ENCODE assay signal across 23 cellular contexts in genomic region chr15:82048809-82049208, GRCh38. TPM values are rescaled to one million over a fixed set of nuclear protein-coding genes. Genes with fewer than 3 reads are reported as not detected.
A peak's percentile ranks its signal among the peaks of the same experiment; 100 is the strongest.
DNase-seq lines count a peak whose midpoint lies in the region; ATAC-seq and TF ChIP-seq lines count a peak whose summit lies in the region.
"Had no signal": no experiment of that assay in that cellular context is flagged by ENCODE, and none has a peak within 500 bp of the region (broad histone marks: within the 10 kb centered on the region; RNA-seq: fewer than 3 reads in every experiment).

No MANE protein-coding gene starts in this region.

- DNase-seq in left ventricle myocardium inferior, result no peak
- DNase-seq in cardiac septum (ENCODE audit: low spot score), result no peak
- DNase-seq in naive thymus-derived CD8-positive, alpha-beta T cell, result no peak
- no peak for DNase-seq in type B pancreatic cell (ENCODE audit: extremely low spot score, unreplicated experiment)
- no peak for DNase-seq in stimulated activated CD4-positive, alpha-beta T cell treated with anti-CD3 and anti-CD28 coated beads, Interleukin-1b, Interleukin-23, amount 100 ng/mL, for 48 hours
- DNase-seq: activated CD8-positive, alpha-beta memory T cell treated with anti-CD3 and anti-CD28 coated beads for 24 hours; activated naive CD4-positive, alpha-beta T cell; activated T-cell treated with anti-CD3 and anti-CD28 coated beads, Interleukin-2, amount 50 U/mL, for 24 hours; EL; HCEC 1CT; IMR-90; mesenchymal stem cell; NCI-H1092; NCI-H187 treated with DMSO at 0.1 percent for 48 hours; NCI-H345; stimulated activated CD8-positive, alpha-beta memory T cell treated with anti-CD3 and anti-CD28 coated beads, Interleukin-4, amount 100 ng/mL, for 48 hours; stomach had no signal

- no peak for ATAC-seq in naive thymus-derived CD8-positive, alpha-beta T cell
- ATAC-seq in HG02798 (IDR thresholded peaks at IDR 0.05; ENCODE audit: poor library complexity, unreplicated experiment), result no peak
- no peak for ATAC-seq in HG03378 (IDR thresholded peaks at IDR 0.05; ENCODE audit: unreplicated experiment)
- ATAC-seq: Panc1 had no signal

- H3K4me1 Mint-ChIP-seq in brain, result peaks cover 18% of the 10 kb centered on the region
- H3K4me1 Mint-ChIP-seq in naive thymus-derived CD8-positive, alpha-beta T cell, result peaks cover 10 to 24% (median 18%) of the 10 kb centered on the region in 4 donors
- peaks cover 12% of the 10 kb centered on the region for H3K4me1 Mint-ChIP-seq in type B pancreatic cell (ENCODE audit: unreplicated experiment)

- H3K27me3 Mint-ChIP-seq in brain, result peaks cover 16% of the 10 kb centered on the region
- peaks cover 0 to 9% (median 5%) of the 10 kb centered on the region in 5 donors for H3K27me3 Mint-ChIP-seq in naive thymus-derived CD8-positive, alpha-beta T cell
- H3K27me3 Mint-ChIP-seq in type B pancreatic cell, result peaks cover 24% of the 10 kb centered on the region

- POLR2A ChIA-PET in naive thymus-derived CD8-positive, alpha-beta T cell (lab: Charles Lee), result no interaction called here

- H3K36me3 ChIP-seq in left ventricle myocardium inferior, result no peaks in the 10 kb centered on the region
- H3K36me3 ChIP-seq: stomach, tibial nerve had no signal

- peaks cover 45% of the 10 kb centered on the region for H3K4me1 ChIP-seq in left ventricle myocardium inferior

- H3K9me3 ChIP-seq in left ventricle myocardium inferior (replicated peaks), result no peaks in the 10 kb centered on the region
- H3K9me3 ChIP-seq: stomach, tibial nerve had no signal

- TF ChIP-seq CTCF in left ventricle myocardium inferior (IDR thresholded peaks at IDR 0.05; ENCODE audit: borderline replicate concordance), result no peak
- TF ChIP-seq CTCF in brain (conservative IDR thresholded peaks at IDR 0.05), result no peak
- TF ChIP-seq CTCF in type B pancreatic cell (conservative IDR thresholded peaks at IDR 0.05), result no peak

- H3K27ac ChIP-seq in left ventricle myocardium inferior (replicated peaks), result peak overlapping the region; percentile 99
- H3K27ac ChIP-seq: stomach had no signal

- peaks cover 0 to 7% (median 0%) of the 10 kb centered on the region in 5 experiments for H3K9me3 Mint-ChIP-seq in brain
- no peaks in the 10 kb centered on the region for H3K9me3 Mint-ChIP-seq in naive thymus-derived CD8-positive, alpha-beta T cell
- H3K9me3 Mint-ChIP-seq in type B pancreatic cell, result no peaks in the 10 kb centered on the region
- H3K9me3 Mint-ChIP-seq: activated T-cell treated with anti-CD3 and anti-CD28 coated beads, Interleukin-2, amount 50 U/mL, for 24 hours had no signal

- H3K27ac Mint-ChIP-seq in brain, result peak overlapping the region in 4 of 5 experiments; percentile 63 to 94 (median 92)
- H3K27ac Mint-ChIP-seq in naive thymus-derived CD8-positive, alpha-beta T cell, result peak overlapping the region in 1 of 10 donors; percentile 24
- H3K27ac Mint-ChIP-seq in type B pancreatic cell, result peak overlapping the region; percentile 86
- H3K27ac Mint-ChIP-seq: activated T-cell treated with anti-CD3 and anti-CD28 coated beads, Interleukin-2, amount 50 U/mL, for 24 hours; progenitor cell of endocrine pancreas had no signal

- no peaks in the 10 kb centered on the region for H3K27me3 ChIP-seq in left ventricle myocardium inferior (ENCODE audit: low read depth)

- peaks cover 10% of the 10 kb centered on the region for H3K36me3 Mint-ChIP-seq in brain
- H3K36me3 Mint-ChIP-seq in naive thymus-derived CD8-positive, alpha-beta T cell, result no peaks in the 10 kb centered on the region
- peaks cover 4% of the 10 kb centered on the region for H3K36me3 Mint-ChIP-seq in type B pancreatic cell

- intact Hi-C loops in left ventricle myocardium inferior (cut with micrococcal nuclease), result no loop called here
- intact Hi-C loops in cardiac septum (cut with DNase I), result loop anchor here (5.0 kb wide), 2 partner anchors 148 to 567 kb away; no protein-coding TSS in a partner anchor

- H3K4me3 ChIP-seq in left ventricle myocardium inferior, result peak overlapping the region; percentile 12
- H3K4me3 ChIP-seq: stomach had no signal

- H3K4me3 Mint-ChIP-seq in brain (peak overlapping the region; percentile 82 to 86 (median 83)), type B pancreatic cell (peak overlapping the region; percentile 88)
- peak overlapping the region in 8 of 10 donors; percentile 74 to 95 (median 81) for H3K4me3 Mint-ChIP-seq in naive thymus-derived CD8-positive, alpha-beta T cell

RNA-seq across cellular contexts. Expression of gene MEX3B, which starts 3.0 kb away (rescaled TPM):
- total RNA-seq in left ventricle myocardium inferior (2.5 TPM), cardiac septum (2.6 TPM), type B pancreatic cell (ENCODE audit: low replicate concordance) (14.2 and 46.1 TPM in 2 replicates)
- 15.7 TPM for polyA plus RNA-seq in brain (ENCODE audit: insufficient read depth, low read depth, low replicate concordance)
- 1 to 10 TPM; 1.5 to 1.8 TPM for total RNA-seq in naive thymus-derived CD8-positive, alpha-beta T cell
- not detected for polyA plus RNA-seq in naive thymus-derived CD8-positive, alpha-beta T cell
